ENCODE assay signal across 8 cellular contexts in the genomic region with DNA sequence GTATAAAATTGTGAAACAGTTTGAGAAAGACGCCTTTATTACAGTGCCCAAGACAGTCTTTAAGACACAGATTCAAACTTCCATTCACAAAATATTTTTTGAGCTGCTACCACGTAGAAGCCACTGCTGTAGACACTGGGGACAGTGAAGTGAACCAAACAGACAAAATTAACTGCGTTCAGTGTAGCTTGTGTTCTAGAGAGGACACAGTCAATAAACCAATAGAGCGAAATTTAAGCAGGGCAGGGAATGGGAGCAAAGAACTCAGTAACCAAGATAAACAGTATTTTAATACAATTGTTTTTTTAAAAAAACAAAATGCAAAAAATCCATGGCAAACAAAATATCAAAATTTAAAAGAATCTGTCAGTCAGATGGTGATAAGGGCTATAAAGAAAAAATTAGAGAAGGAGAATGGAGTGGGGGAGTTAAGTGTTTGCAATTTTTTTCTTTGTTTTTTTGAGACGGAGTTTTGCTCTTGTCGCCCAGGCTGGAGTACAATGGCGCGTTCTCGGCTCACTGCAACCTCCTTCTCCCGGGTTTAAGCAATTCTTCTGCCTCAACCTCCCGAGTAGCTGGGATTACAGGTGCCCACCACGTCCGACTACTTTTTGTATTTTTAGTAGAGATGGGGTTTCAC. TPM values are rescaled to one million over a fixed set of nuclear protein-coding genes. Genes with fewer than 3 reads are reported as not detected.
DNase-seq lines count a peak whose midpoint lies in the region; ATAC-seq and TF ChIP-seq lines count a peak whose summit lies in the region.

No MANE protein-coding gene starts in this region.

- no peak for TF ChIP-seq CTCF in left ventricle myocardium inferior (IDR thresholded peaks at IDR 0.05; ENCODE audit: borderline replicate concordance)

- H3K9me3 ChIP-seq in left ventricle myocardium inferior (replicated peaks) = no peaks in the 10 kb centered on the region

- H3K27ac Mint-ChIP-seq in T-cell = peak overlapping the region; percentile 89 to 91
- H3K27ac Mint-ChIP-seq in stimulated activated naive B cell treated with anti-CD40 and anti-IgM and Interleukin-4, amounts not matched to agents 10 μg/mL and 1 μg/mL and 100 μg/mL, for 72 hours = peak overlapping the region; percentile 84

- CTCF ChIA-PET in T-cell (lab: Charles Lee) = interaction anchor here in 1 of 2 donors (0.6 to 0.9 kb wide), 2 partner anchors 37 to 712 kb away, joined by 3 to 6 read pairs; partner anchors contain the start of gene TMEM59

- no peak for DNase-seq in T-cell
- no peak for DNase-seq in left ventricle myocardium inferior
- no peak for DNase-seq in stimulated activated naive B cell treated with anti-CD40 and anti-IgM and Interleukin-4, amounts not matched to agents 10 μg/mL and 1 μg/mL and 100 μg/mL, for 72 hours
- no peak for DNase-seq in NCI-H69 (lab: John Stamatoyannopoulos, UW)
- DNase-seq in NCI-H1436 (lab: John Stamatoyannopoulos, UW) = no peak
- no peak for DNase-seq in dermis blood vessel endothelial cell

- H3K4me3 ChIP-seq in left ventricle myocardium inferior = peak overlapping the region; percentile 87

- POLR2A ChIA-PET in T-cell (lab: Charles Lee) = no interaction called here

- peak overlapping the region; percentile 68 for H3K27ac ChIP-seq in left ventricle myocardium inferior (replicated peaks)

- no peaks in the 10 kb centered on the region for H3K36me3 ChIP-seq in left ventricle myocardium inferior

- no peaks in the 10 kb centered on the region for H3K36me3 Mint-ChIP-seq in T-cell
- peaks cover 2 to 3% of the 10 kb centered on the region in 2 donors for H3K36me3 Mint-ChIP-seq in stimulated activated naive B cell treated with anti-CD40 and anti-IgM and Interleukin-4, amounts not matched to agents 10 μg/mL and 1 μg/mL and 100 μg/mL, for 72 hours

- H3K9me3 Mint-ChIP-seq in T-cell = no peaks in the 10 kb centered on the region
- H3K9me3 Mint-ChIP-seq in stimulated activated naive B cell treated with anti-CD40 and anti-IgM and Interleukin-4, amounts not matched to agents 10 μg/mL and 1 μg/mL and 100 μg/mL, for 72 hours = no peaks in the 10 kb centered on the region

- H3K4me1 ChIP-seq in left ventricle myocardium inferior = peaks cover 18% of the 10 kb centered on the region

- peaks cover 18 to 20% (median 20%) of the 10 kb centered on the region in 3 donors for H3K4me1 Mint-ChIP-seq in T-cell
- H3K4me1 Mint-ChIP-seq in stimulated activated naive B cell treated with anti-CD40 and anti-IgM and Interleukin-4, amounts not matched to agents 10 μg/mL and 1 μg/mL and 100 μg/mL, for 72 hours = peaks cover 10 to 25% of the 10 kb centered on the region in 2 donors

- H3K27me3 Mint-ChIP-seq in T-cell = no peaks in the 10 kb centered on the region
- H3K27me3 Mint-ChIP-seq in stimulated activated naive B cell treated with anti-CD40 and anti-IgM and Interleukin-4, amounts not matched to agents 10 μg/mL and 1 μg/mL and 100 μg/mL, for 72 hours = peaks cover 0 to 3% of the 10 kb centered on the region in 2 donors

- peak overlapping the region; percentile 90 to 93 (median 92) for H3K4me3 Mint-ChIP-seq in T-cell
- peak overlapping the region; percentile 96 for H3K4me3 Mint-ChIP-seq in stimulated activated naive B cell treated with anti-CD40 and anti-IgM and Interleukin-4, amounts not matched to agents 10 μg/mL and 1 μg/mL and 100 μg/mL, for 72 hours

- intact Hi-C loops in left ventricle myocardium inferior (cut with micrococcal nuclease) = no loop called here

- no peaks in the 10 kb centered on the region for H3K27me3 ChIP-seq in left ventricle myocardium inferior (ENCODE audit: low read depth)

- ATAC-seq in GM18520 (IDR thresholded peaks at IDR 0.05; ENCODE audit: unreplicated experiment) = peak; percentile 3
- peak; percentile 17 for ATAC-seq in HG02759 (IDR thresholded peaks at IDR 0.05; ENCODE audit: unreplicated experiment)
- ATAC-seq in T-cell (replicated peaks in 1 of 4) = peak; percentile 6 to 21 (median 19)
- ATAC-seq in stimulated activated naive B cell treated with anti-CD40 and anti-IgM and Interleukin-4, amounts not matched to agents 10 μg/mL and 1 μg/mL and 100 μg/mL, for 72 hours (replicated peaks) = peak; percentile 17 to 33

RNA-seq across cellular contexts. Expression of gene PARS2, which starts 0.7 kb away (rescaled TPM):
- total RNA-seq in T-cell (1 to 10 TPM in 3 of 5 donors, under 1 TPM in 2; 0.68 to 6.6 (median 6.0) TPM), left ventricle myocardium inferior (5.1 TPM), dermis blood vessel endothelial cell (4.8 and 5.3 TPM in 2 replicates)

RNA-seq across cellular contexts. Expression of gene TTC22, which starts 36.1 kb away (rescaled TPM):
- total RNA-seq in T-cell (10 to 100 TPM in 4 of 5 donors, 1 to 10 TPM in 1; 8.4 to 21.0 (median 16.2) TPM), left ventricle myocardium inferior (0.14 TPM), dermis blood vessel endothelial cell (0.17 TPM in 1 of 2 replicates, not detected in the other)

RNA-seq across cellular contexts. Expression of gene TTC4, which starts 49.4 kb away (rescaled TPM):
- total RNA-seq in T-cell (10 to 100 TPM in 4 of 5 donors, 1 to 10 TPM in 1; 9.6 to 25.1 (median 22.2) TPM), left ventricle myocardium inferior (16.1 TPM), dermis blood vessel endothelial cell (21.3 and 21.8 TPM in 2 replicates)
